Comparison of ENCODE assay signal across 14 cellular contexts in genomic region chr10:62959553-62959952, GRCh38.
"Had no signal": no experiment of that assay in that cellular context is flagged by ENCODE, and none has a peak within 500 bp of the region (broad histone marks: within the 10 kb centered on the region; RNA-seq: fewer than 3 reads in every experiment).

No MANE protein-coding gene starts in this region.

- H3K4me1 ChIP-seq: body of pancreas had no signal

- DNase-seq: activated CD4-positive, alpha-beta T cell treated with anti-CD3 and anti-CD28 coated beads for 1 hour; activated CD4-positive, alpha-beta T cell treated with anti-CD3 and anti-CD28 coated beads, Interleukin-2, amount 50 U/mL, for 4 hours; activated CD8-positive, alpha-beta memory T cell treated with anti-CD3 and anti-CD28 coated beads, Interleukin-2, amount 10 ng/mL, durations not matched to agents 7 days and 5 days; activated naive CD4-positive, alpha-beta T cell treated with anti-CD3 and anti-CD28 coated beads, Interleukin-2, amount 10 ng/mL, durations not matched to agents 7 days and 5 days; activated T-cell treated with anti-CD3 and anti-CD28 coated beads, Interleukin-2, amount 50 U/mL, for 1 hour; body of pancreas; effector memory CD8-positive, alpha-beta T cell; left colon; midbrain; stimulated activated CD4-positive, alpha-beta T cell treated with anti-CD3 and anti-CD28 coated beads, Interleukin-4, amount 100 ng/mL, for 4 hours; stimulated activated CD8-positive, alpha-beta memory T cell treated with anti-CD3 and anti-CD28 coated beads, Interleukin-4, amount 100 ng/mL, for 48 hours; stimulated activated naive CD4-positive, alpha-beta T cell treated with Interleukin-2 at 50 U/mL for 16 hours had no signal

- H3K27ac ChIP-seq: body of pancreas, VCaP had no signal

- H3K27me3 ChIP-seq: body of pancreas had no signal

- ATAC-seq: activated CD8-positive, alpha-beta memory T cell treated with anti-CD3 and anti-CD28 coated beads, Interleukin-2, amount 10 ng/mL, durations not matched to agents 7 days and 5 days; body of pancreas; effector memory CD8-positive, alpha-beta T cell; left colon had no signal

- H3K4me3 ChIP-seq: body of pancreas, lung had no signal

- H3K9me3 ChIP-seq: body of pancreas had no signal
